In genomic region chr18:55186588-55186987, GRCh38 we compare ENCODE assay signal across 19 cellular contexts.
DNase-seq lines count a peak whose midpoint lies in the region; TF ChIP-seq lines count a peak whose summit lies in the region.
"Had no signal": no experiment of that assay in that cellular context is flagged by ENCODE, and none has a peak within 500 bp of the region (broad histone marks: within the 10 kb centered on the region; RNA-seq: fewer than 3 reads in every experiment).

No MANE protein-coding gene starts in this region.

- DNase-seq in EH (ENCODE audit: low read depth) (peak; percentile 3), M059J (ENCODE audit: low read depth) (peak; percentile 44), iris pigment epithelial cell (ENCODE audit: low read depth) (peak; percentile 22), smooth muscle cell (lab: John Stamatoyannopoulos, UW; ENCODE audit: unreplicated experiment) (no peak), ecto neural progenitor cell (ENCODE audit: low spot score) (no peak), OCI-LY7 (ENCODE audit: low spot score) (no peak), KG1 (lab: John Stamatoyannopoulos, UW) (no peak)
- DNase-seq: ACHN; BE2C; C1 segment of cervical spinal cord; CD4-positive, CD25-positive, alpha-beta regulatory T cell; CD8-positive, alpha-beta memory T cell; COR-L47; DMS 273 treated with DMSO at 0.1 percent for 48 hours; DMS53; DND-41; GM23248; HCEC 1CT had no signal

- H3K27me3 ChIP-seq in smooth muscle cell (ENCODE audit: low read depth): no peaks in the 10 kb centered on the region
- H3K27me3 ChIP-seq: BE2C had no signal

- intact Hi-C loops in OCI-LY7 (cut with micrococcal nuclease; ENCODE audit: unreplicated experiment): no loop called here

- H3K4me2 ChIP-seq in smooth muscle cell: peak overlapping the region; percentile 58
- no peak overlapping the region for H3K4me2 ChIP-seq in OCI-LY7 (ENCODE audit: low read length)

- H3K36me3 ChIP-seq in smooth muscle cell (ENCODE audit: low read depth) (no peaks in the 10 kb centered on the region), OCI-LY7 (ENCODE audit: insufficient read depth, low read length) (no peaks in the 10 kb centered on the region)
- H3K36me3 ChIP-seq: BE2C had no signal

- CTCF ChIA-PET in OCI-LY7 (lab: Charles Lee; ENCODE audit: unreplicated experiment): no interaction called here

- H3F3A ChIP-seq in smooth muscle cell (ENCODE audit: low read depth): peaks cover 14% of the 10 kb centered on the region

- H3K79me2 ChIP-seq in smooth muscle cell (ENCODE audit: low read depth): no peaks in the 10 kb centered on the region
- H3K79me2 ChIP-seq in OCI-LY7 (ENCODE audit: insufficient read depth, low read depth, low read length): no peaks in the 10 kb centered on the region

- no peak overlapping the region for H3K9ac ChIP-seq in smooth muscle cell (ENCODE audit: low read depth)
- H3K9ac ChIP-seq: GM23248 had no signal

- H3K4me1 ChIP-seq in smooth muscle cell (ENCODE audit: low read depth) (peaks cover 12% of the 10 kb centered on the region), OCI-LY7 (ENCODE audit: insufficient read depth, low read length, poor library complexity, severe bottlenecking) (no peaks in the 10 kb centered on the region)
- H3K4me1 ChIP-seq: BE2C had no signal

- no peak overlapping the region for H2AFZ ChIP-seq in smooth muscle cell (ENCODE audit: low read depth)
- H2AFZ ChIP-seq in OCI-LY7 (ENCODE audit: low read length): no peak overlapping the region
- H2AFZ ChIP-seq: GM23248 had no signal

- TF ChIP-seq CTCF in smooth muscle cell (IDR thresholded peaks at IDR 0.05; ENCODE audit: borderline replicate concordance, insufficient read depth, poor library complexity, severe bottlenecking): no peak
- no peak for TF ChIP-seq CTCF in OCI-LY7 (conservative IDR thresholded peaks at IDR 0.05; ENCODE audit: low read length)

- POLR2A ChIA-PET in OCI-LY7 (lab: Charles Lee): no interaction called here

- no peak overlapping the region for H3K4me3 ChIP-seq in smooth muscle cell
- H3K4me3 ChIP-seq in OCI-LY7 (ENCODE audit: low read depth, low read length, poor library complexity, severe bottlenecking): no peak overlapping the region
- H3K4me3 ChIP-seq: GM23248 had no signal

- H3K9me3 ChIP-seq in smooth muscle cell (replicated peaks; ENCODE audit: low read depth): no peaks in the 10 kb centered on the region
- no peaks in the 10 kb centered on the region for H3K9me3 ChIP-seq in OCI-LY7 (ENCODE audit: low read length)
- H3K9me3 ChIP-seq: BE2C had no signal

- H4K20me1 ChIP-seq in smooth muscle cell (ENCODE audit: low read depth): no peaks in the 10 kb centered on the region
- no peaks in the 10 kb centered on the region for H4K20me1 ChIP-seq in OCI-LY7 (ENCODE audit: insufficient read depth, low read length)

- H3K9me2 ChIP-seq in OCI-LY7 (ENCODE audit: insufficient read depth, low read length): no peaks in the 10 kb centered on the region

- H3K27ac ChIP-seq in smooth muscle cell (ENCODE audit: low read depth) (peak overlapping the region; percentile 84), OCI-LY7 (ENCODE audit: low read depth, low read length, poor library complexity, severe bottlenecking) (no peak overlapping the region)
- H3K27ac ChIP-seq: GM23248, HL-60 had no signal

- BruUV-seq in OCI-LY7 (replicated peaks; lab: Mats Ljungman, UMichigan): no TSS peak

Comparison
In these comparisons a context has a peak if more than half of its experiments do, and no peak if none do; other contexts are left out.
1. DNase-seq: peak in EH (single experiment), M059J (single experiment) and iris pigment epithelial cell (single experiment); none in smooth muscle cell (single experiment), ecto neural progenitor cell (single experiment), OCI-LY7 (single experiment) and KG1 (single experiment).